9 cellular contexts compared by ENCODE assay signal in the genomic region with DNA sequence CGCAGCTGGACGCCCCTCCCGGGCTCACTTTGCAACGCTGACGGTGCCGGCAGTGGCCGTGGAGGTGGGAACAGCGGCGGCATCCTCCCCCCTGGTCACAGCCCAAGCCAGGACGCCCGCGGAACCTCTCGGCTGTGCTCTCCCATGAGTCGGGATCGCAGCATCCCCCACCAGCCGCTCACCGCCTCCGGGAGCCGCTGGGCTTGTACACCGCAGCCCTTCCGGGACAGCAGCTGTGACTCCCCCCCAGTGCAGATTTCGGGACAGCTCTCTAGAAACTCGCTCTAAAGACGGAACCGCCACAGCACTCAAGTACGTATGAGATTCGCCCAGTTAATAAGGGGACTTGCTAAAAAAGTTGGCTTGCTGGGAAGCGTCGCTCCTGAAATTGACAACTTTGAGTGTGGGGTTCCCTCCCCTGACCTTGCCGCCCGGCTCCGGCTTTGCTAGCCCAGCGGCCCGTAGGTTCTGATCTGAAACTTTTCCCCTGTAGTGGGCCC. TPM values are rescaled to one million over a fixed set of nuclear protein-coding genes. Genes with fewer than 3 reads are reported as not detected.
A peak's percentile ranks its signal among the peaks of the same experiment; 100 is the strongest.
DNase-seq lines count a peak whose midpoint lies in the region; ATAC-seq, FAIRE-seq and TF ChIP-seq lines count a peak whose summit lies in the region.
"Had no signal": no experiment of that assay in that cellular context is flagged by ENCODE, and none has a peak within 500 bp of the region (broad histone marks: within the 10 kb centered on the region; RNA-seq: fewer than 3 reads in every experiment).

No MANE protein-coding gene starts in this region.

- H3K36me3 Mint-ChIP-seq in WTC11, result no peaks in the 10 kb centered on the region

- intact Hi-C loops in heart right ventricle (cut with DNase I), result loop anchor here in 7 of 10 donors (2.0 to 10.0 kb wide), 13 partner anchors 83 to 597 kb away; a partner anchor contains a TSS
- intact Hi-C loops in sigmoid colon (cut with DNase I), result loop anchor here (2.0 to 10.0 kb wide), 6 partner anchors 85 to 1767 kb away; a partner anchor contains a TSS

- peaks cover 40% of the 10 kb centered on the region for H3K4me1 Mint-ChIP-seq in WTC11

- H3K27ac ChIP-seq in 22Rv1 (peak overlapping the region; percentile 85), heart right ventricle (peak overlapping the region; percentile 84 to 100 (median 97)), sigmoid colon (peak overlapping the region; percentile 98 to 100 (median 98))

- H3K4me3 ChIP-seq in heart right ventricle, result peak overlapping the region; percentile 67 to 90 (median 82)
- H3K4me3 ChIP-seq in sigmoid colon, result peak overlapping the region; percentile 58 to 89 (median 86)

- no peak for FAIRE-seq in GM12892 (lab: Jason Lieb, UNC)
- FAIRE-seq: frontal cortex had no signal

- TF ChIP-seq CTCF in 22Rv1 (IDR thresholded peaks at IDR 0.05) (no peak), WTC11 (IDR thresholded peaks at IDR 0.05) (no peak), heart right ventricle (IDR thresholded peaks at IDR 0.05) (no peak), sigmoid colon (IDR thresholded peaks at IDR 0.05) (no peak)

- peaks cover 72% of the 10 kb centered on the region for H3K27me3 Mint-ChIP-seq in WTC11 (ENCODE audit: low read depth)

- H3K4me3 Mint-ChIP-seq in WTC11, result peak overlapping the region; percentile 73

- POLR2A ChIA-PET in WTC11 (lab: Charles Lee), result interaction anchor here (0.6 kb wide), 1 partner anchor 1192 kb away, joined by 3 read pairs; no protein-coding TSS in a partner anchor

- CTCF ChIA-PET in WTC11 (lab: Charles Lee), result interaction anchor here (0.6 to 2.1 kb wide), 3 partner anchors 77 to 1577 kb away, joined by 3 to 6 read pairs (median 5); a partner anchor contains a TSS

- peak; percentile 28 for DNase-seq in GM12892 (ENCODE audit: insufficient read length)
- no peak for DNase-seq in WTC11 (ENCODE audit: low spot score)
- no peak for DNase-seq in heart right ventricle
- DNase-seq in sigmoid colon, result no peak
- DNase-seq in NOMO-1 (lab: John Stamatoyannopoulos, UW; ENCODE audit: unreplicated experiment in 2 of 2), result no peak
- no peak for DNase-seq in cerebellar nuclear complex (lab: John Stamatoyannopoulos, UW)

- no peak overlapping the region for H3K27ac Mint-ChIP-seq in WTC11

- peaks cover 0 to 11% (median 0%) of the 10 kb centered on the region in 9 donors for H3K36me3 ChIP-seq in heart right ventricle
- no peaks in the 10 kb centered on the region for H3K36me3 ChIP-seq in sigmoid colon

- no peaks in the 10 kb centered on the region for H3K9me3 Mint-ChIP-seq in WTC11

- no peak; the same call in 1 of the 2 replicates for ATAC-seq in WTC11
- peak in 5 of 8 donors; percentile 0 to 5 (median 2) for ATAC-seq in heart right ventricle
- ATAC-seq in GM19324 (IDR thresholded peaks at IDR 0.05; ENCODE audit: low FRiP score, unreplicated experiment), result no peak

- TF ChIP-seq POLR2A in GM12892 (IDR thresholded peaks at IDR 0.05; ENCODE audit: low read depth, low read length) (no peak), sigmoid colon (IDR thresholded peaks at IDR 0.05) (no peak)

- H3K4me1 ChIP-seq in heart right ventricle (peaks cover 5 to 55% (median 41%) of the 10 kb centered on the region in 9 donors), sigmoid colon (peaks cover 0 to 50% (median 28%) of the 10 kb centered on the region in 4 donors)

- TF ChIP-seq EP300 in sigmoid colon (IDR thresholded peaks at IDR 0.05), result no peak

- H3K9me3 ChIP-seq in heart right ventricle, result no peaks in the 10 kb centered on the region
- no peaks in the 10 kb centered on the region for H3K9me3 ChIP-seq in sigmoid colon

- H3K27me3 ChIP-seq in heart right ventricle, result peaks cover 0 to 51% (median 26%) of the 10 kb centered on the region in 7 donors
- H3K27me3 ChIP-seq in sigmoid colon, result peaks cover 0 to 8% (median 0%) of the 10 kb centered on the region in 3 donors

- WGBS in heart right ventricle, 2 donors, result 0 to 1% methylated on average over 34 of the region's 34 CpGs
- WGBS in sigmoid colon, 2 donors, result 0% methylated on average over 34 of the region's 34 CpGs

TF ChIP-seq in WTC11, 78 proteins besides CTCF, POLR2A, EP300 and RAD21 (continues in another document):
- TF ChIP-seq, protein P1, sequence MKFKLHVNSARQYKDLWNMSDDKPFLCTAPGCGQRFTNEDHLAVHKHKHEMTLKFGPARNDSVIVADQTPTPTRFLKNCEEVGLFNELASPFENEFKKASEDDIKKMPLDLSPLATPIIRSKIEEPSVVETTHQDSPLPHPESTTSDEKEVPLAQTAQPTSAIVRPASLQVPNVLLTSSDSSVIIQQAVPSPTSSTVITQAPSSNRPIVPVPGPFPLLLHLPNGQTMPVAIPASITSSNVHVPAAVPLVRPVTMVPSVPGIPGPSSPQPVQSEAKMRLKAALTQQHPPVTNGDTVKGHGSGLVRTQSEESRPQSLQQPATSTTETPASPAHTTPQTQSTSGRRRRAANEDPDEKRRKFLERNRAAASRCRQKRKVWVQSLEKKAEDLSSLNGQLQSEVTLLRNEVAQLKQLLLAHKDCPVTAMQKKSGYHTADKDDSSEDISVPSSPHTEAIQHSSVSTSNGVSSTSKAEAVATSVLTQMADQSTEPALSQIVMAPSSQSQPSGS (CRISPR knock-in tag; IDR thresholded peaks at IDR 0.05; ENCODE audit: borderline replicate concordance, low read depth), result no peak
- TF ChIP-seq TCF7 (CRISPR knock-in tag; IDR thresholded peaks at IDR 0.05; ENCODE audit: low read depth) (peak; percentile 73; the same call in 1 of the 2 replicates), ATF1 (CRISPR knock-in tag; IDR thresholded peaks at IDR 0.05) (no peak), GTF2I (CRISPR knock-in tag; conservative IDR thresholded peaks at IDR 0.05) (no peak), ZBTB21 (CRISPR knock-in tag; IDR thresholded peaks at IDR 0.05; ENCODE audit: borderline replicate concordance) (no peak), IRF2 (CRISPR knock-in tag; IDR thresholded peaks at IDR 0.05; ENCODE audit: borderline replicate concordance, low read depth) (no peak)
- TF ChIP-seq, protein P2, sequence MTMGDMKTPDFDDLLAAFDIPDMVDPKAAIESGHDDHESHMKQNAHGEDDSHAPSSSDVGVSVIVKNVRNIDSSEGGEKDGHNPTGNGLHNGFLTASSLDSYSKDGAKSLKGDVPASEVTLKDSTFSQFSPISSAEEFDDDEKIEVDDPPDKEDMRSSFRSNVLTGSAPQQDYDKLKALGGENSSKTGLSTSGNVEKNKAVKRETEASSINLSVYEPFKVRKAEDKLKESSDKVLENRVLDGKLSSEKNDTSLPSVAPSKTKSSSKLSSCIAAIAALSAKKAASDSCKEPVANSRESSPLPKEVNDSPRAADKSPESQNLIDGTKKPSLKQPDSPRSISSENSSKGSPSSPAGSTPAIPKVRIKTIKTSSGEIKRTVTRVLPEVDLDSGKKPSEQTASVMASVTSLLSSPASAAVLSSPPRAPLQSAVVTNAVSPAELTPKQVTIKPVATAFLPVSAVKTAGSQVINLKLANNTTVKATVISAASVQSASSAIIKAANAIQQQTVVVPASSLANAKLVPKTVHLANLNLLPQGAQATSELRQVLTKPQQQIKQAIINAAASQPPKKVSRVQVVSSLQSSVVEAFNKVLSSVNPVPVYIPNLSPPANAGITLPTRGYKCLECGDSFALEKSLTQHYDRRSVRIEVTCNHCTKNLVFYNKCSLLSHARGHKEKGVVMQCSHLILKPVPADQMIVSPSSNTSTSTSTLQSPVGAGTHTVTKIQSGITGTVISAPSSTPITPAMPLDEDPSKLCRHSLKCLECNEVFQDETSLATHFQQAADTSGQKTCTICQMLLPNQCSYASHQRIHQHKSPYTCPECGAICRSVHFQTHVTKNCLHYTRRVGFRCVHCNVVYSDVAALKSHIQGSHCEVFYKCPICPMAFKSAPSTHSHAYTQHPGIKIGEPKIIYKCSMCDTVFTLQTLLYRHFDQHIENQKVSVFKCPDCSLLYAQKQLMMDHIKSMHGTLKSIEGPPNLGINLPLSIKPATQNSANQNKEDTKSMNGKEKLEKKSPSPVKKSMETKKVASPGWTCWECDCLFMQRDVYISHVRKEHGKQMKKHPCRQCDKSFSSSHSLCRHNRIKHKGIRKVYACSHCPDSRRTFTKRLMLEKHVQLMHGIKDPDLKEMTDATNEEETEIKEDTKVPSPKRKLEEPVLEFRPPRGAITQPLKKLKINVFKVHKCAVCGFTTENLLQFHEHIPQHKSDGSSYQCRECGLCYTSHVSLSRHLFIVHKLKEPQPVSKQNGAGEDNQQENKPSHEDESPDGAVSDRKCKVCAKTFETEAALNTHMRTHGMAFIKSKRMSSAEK (CRISPR knock-in tag; IDR thresholded peaks at IDR 0.05; ENCODE audit: borderline replicate concordance), result no peak
- TF ChIP-seq, protein P3, sequence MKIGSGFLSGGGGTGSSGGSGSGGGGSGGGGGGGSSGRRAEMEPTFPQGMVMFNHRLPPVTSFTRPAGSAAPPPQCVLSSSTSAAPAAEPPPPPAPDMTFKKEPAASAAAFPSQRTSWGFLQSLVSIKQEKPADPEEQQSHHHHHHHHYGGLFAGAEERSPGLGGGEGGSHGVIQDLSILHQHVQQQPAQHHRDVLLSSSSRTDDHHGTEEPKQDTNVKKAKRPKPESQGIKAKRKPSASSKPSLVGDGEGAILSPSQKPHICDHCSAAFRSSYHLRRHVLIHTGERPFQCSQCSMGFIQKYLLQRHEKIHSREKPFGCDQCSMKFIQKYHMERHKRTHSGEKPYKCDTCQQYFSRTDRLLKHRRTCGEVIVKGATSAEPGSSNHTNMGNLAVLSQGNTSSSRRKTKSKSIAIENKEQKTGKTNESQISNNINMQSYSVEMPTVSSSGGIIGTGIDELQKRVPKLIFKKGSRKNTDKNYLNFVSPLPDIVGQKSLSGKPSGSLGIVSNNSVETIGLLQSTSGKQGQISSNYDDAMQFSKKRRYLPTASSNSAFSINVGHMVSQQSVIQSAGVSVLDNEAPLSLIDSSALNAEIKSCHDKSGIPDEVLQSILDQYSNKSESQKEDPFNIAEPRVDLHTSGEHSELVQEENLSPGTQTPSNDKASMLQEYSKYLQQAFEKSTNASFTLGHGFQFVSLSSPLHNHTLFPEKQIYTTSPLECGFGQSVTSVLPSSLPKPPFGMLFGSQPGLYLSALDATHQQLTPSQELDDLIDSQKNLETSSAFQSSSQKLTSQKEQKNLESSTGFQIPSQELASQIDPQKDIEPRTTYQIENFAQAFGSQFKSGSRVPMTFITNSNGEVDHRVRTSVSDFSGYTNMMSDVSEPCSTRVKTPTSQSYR (CRISPR knock-in tag; IDR thresholded peaks at IDR 0.05), result no peak
- TF ChIP-seq, protein P4, sequence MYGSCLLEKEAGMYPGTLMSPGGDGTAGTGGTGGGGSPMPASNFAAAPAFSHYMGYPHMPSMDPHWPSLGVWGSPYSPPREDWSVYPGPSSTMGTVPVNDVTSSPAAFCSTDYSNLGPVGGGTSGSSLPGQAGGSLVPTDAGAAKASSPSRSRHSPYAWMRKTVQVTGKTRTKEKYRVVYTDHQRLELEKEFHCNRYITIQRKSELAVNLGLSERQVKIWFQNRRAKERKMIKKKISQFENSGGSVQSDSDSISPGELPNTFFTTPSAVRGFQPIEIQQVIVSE (CRISPR knock-in tag; IDR thresholded peaks at IDR 0.05; ENCODE audit: borderline replicate concordance), result no peak

RNA-seq across cellular contexts. Expression of a gene that starts 0.5 kb away (rescaled TPM):
- 2.1 TPM for polyA plus RNA-seq in GM12892 (2012; ENCODE audit: missing spikeins)
- total RNA-seq in WTC11 (2021), result 0.46 to 0.57 TPM (median 0.50 TPM) in 3 replicates
- total RNA-seq in heart right ventricle, result 100 to 1,000 TPM in 1 of 10 donors, 10 to 100 TPM in 5, 1 to 10 TPM in 4; 4.1 to 148 (median 14.7) TPM
- polyA plus RNA-seq in heart right ventricle, result 1 to 10 TPM; 2.6 to 7.2 TPM
- total RNA-seq in sigmoid colon, result 1 to 10 TPM; 1.1 to 6.4 (median 5.0) TPM
- polyA plus RNA-seq in sigmoid colon, result 1 to 10 TPM; 1.1 to 1.2 (median 1.2) TPM

Comparison
In these comparisons a context has a peak if more than half of its experiments do, and no peak if none do; other contexts are left out.
1. ATAC-seq: peak in heart right ventricle (5 of 8); none in WTC11 (single experiment) and GM19324 (single experiment).
2. Peak in every context shown above with its lines, with median percentiles within 50 percentile points of each other: H3K27ac ChIP-seq.